In genomic region chr5:130885718-130886117, GRCh38 we compare ENCODE assay signal across 18 cellular contexts.
"Had no signal": no experiment of that assay in that cellular context is flagged by ENCODE, and none has a peak within 500 bp of the region (broad histone marks: within the 10 kb centered on the region; RNA-seq: fewer than 3 reads in every experiment).

No MANE protein-coding gene starts in this region.

- H3K36me3 ChIP-seq: gastrocnemius medialis, heart right ventricle, left ventricle myocardium inferior, lower lobe of right lung, tibial nerve had no signal

- DNase-seq: cortex of kidney; effector memory CD4-positive, alpha-beta T cell; gastrocnemius medialis; heart right ventricle; islet precursor cell; left ventricle myocardium inferior; lower lobe of right lung; naive B cell; posterior cingulate gyrus; stimulated activated CD4-positive, alpha-beta T cell treated with anti-CD3 and anti-CD28 coated beads, Interleukin-2, amount 100 ng/mL, for 24 hours; stimulated activated CD4-positive, alpha-beta T cell treated with anti-CD3 and anti-CD28 coated beads, Interleukin-4, amount 100 ng/mL, for 4 hours; stimulated activated naive B cell treated with anti-CD40 and anti-IgM and Interleukin-4, amounts not matched to agents 10 μg/mL and 1 μg/mL and 100 μg/mL, for 72 hours; stimulated activated naive CD8-positive, alpha-beta T cell treated with anti-CD3 and anti-CD28 coated beads, Interleukin-15, amount 100 ng/mL, for 72 hours; testis had no signal

- H3K9me3 ChIP-seq: gastrocnemius medialis, heart right ventricle, left ventricle myocardium inferior, lower lobe of right lung, testis, tibial nerve had no signal

- H3K4me3 ChIP-seq: gastrocnemius medialis, heart right ventricle, left ventricle myocardium inferior, lower lobe of right lung, testis, tibial nerve had no signal

- FAIRE-seq: endometrium had no signal

- H3K27ac ChIP-seq: gastrocnemius medialis, heart right ventricle, left ventricle myocardium inferior, lower lobe of right lung, testis, tibial nerve had no signal

- H3K4me1 ChIP-seq: heart right ventricle, left ventricle myocardium inferior, lower lobe of right lung, testis, tibial nerve had no signal

- H3K27me3 ChIP-seq: gastrocnemius medialis, heart right ventricle, testis, tibial nerve had no signal

- ATAC-seq: esophagus mucosa; gastrocnemius medialis; heart right ventricle; lower lobe of right lung; sciatic nerve; stimulated activated naive B cell treated with anti-CD40 and anti-IgM and Interleukin-4, amounts not matched to agents 10 μg/mL and 1 μg/mL and 100 μg/mL, for 72 hours had no signal
